ENCODE assay signal across 14 cellular contexts in the genomic region with DNA sequence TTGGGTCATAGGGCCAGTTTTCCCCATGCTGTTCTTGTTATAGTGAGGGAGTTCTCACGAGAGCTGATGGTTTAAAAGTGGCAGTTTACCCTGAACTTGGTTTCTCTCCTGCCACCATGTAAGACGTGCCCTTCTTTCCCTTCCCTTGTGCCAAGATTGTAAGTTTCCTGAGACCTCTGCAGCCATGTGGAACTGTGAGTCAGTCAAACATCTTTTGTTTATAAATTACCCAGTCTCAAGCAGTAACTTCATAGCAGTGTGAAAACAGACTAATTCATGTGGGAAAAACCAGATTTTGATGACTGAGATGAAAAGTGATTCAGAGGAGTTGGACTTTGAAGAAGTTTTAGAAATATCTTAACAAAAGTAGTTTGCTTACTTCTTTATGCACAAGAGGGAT.
A peak's percentile ranks its signal among the peaks of the same experiment; 100 is the strongest.
DNase-seq lines count a peak whose midpoint lies in the region; ATAC-seq and TF ChIP-seq lines count a peak whose summit lies in the region.
"Had no signal": no experiment of that assay in that cellular context is flagged by ENCODE, and none has a peak within 500 bp of the region (broad histone marks: within the 10 kb centered on the region; RNA-seq: fewer than 3 reads in every experiment).

No MANE protein-coding gene starts in this region.

- H3K36me3 Mint-ChIP-seq in activated T-cell treated with anti-CD3 and anti-CD28 coated beads, Interleukin-2, amount 50 U/mL, for 24 hours (ENCODE audit: low read depth): peaks cover 2% of the 10 kb centered on the region
- no peaks in the 10 kb centered on the region for H3K36me3 Mint-ChIP-seq in stimulated activated memory B cell treated with anti-CD40 and anti-IgM and Interleukin-4, amounts not matched to agents 10 μg/mL and 1 μg/mL and 100 μg/mL, for 72 hours
- H3K36me3 Mint-ChIP-seq: activated naive CD4-positive, alpha-beta T cell treated with anti-CD3 and anti-CD28 coated beads, Interleukin-2, amount 10 ng/mL, durations not matched to agents 7 days and 5 days had no signal

- no peak for DNase-seq in activated T-cell treated with anti-CD3 and anti-CD28 coated beads, Interleukin-2, amount 50 U/mL, for 24 hours
- DNase-seq in activated T-cell treated with anti-CD3 and anti-CD28 coated beads for 4 hours: no peak
- no peak for DNase-seq in colonic mucosa
- DNase-seq in kidney tubule cell (ENCODE audit: low spot score): peak; percentile 80
- DNase-seq in thoracic aorta (ENCODE audit: low spot score): no peak
- DNase-seq in SJCRH30: no peak
- DNase-seq: activated CD4-positive, alpha-beta T cell treated with anti-CD3 and anti-CD28 coated beads, Interleukin-2, amount 10 ng/mL, durations not matched to agents 7 days and 5 days; activated naive CD4-positive, alpha-beta T cell treated with anti-CD3 and anti-CD28 coated beads, Interleukin-2, amount 10 ng/mL, durations not matched to agents 7 days and 5 days; DMS 273 treated with DMSO at 0.1 percent for 48 hours; KG1; NCI-H2081 had no signal

- H3K4me1 ChIP-seq in colonic mucosa (no peaks in the 10 kb centered on the region), thoracic aorta (ENCODE audit: control insufficient read depth in 1 of 2, low read depth in 2 of 2) (peaks cover 54 to 96% of the 10 kb centered on the region in 2 donors), SJCRH30 (peaks cover 7% of the 10 kb centered on the region)

- H3K36me3 ChIP-seq in colonic mucosa (no peaks in the 10 kb centered on the region), thoracic aorta (no peaks in the 10 kb centered on the region), SJCRH30 (no peaks in the 10 kb centered on the region)

- H3K4me3 Mint-ChIP-seq in activated T-cell treated with anti-CD3 and anti-CD28 coated beads, Interleukin-2, amount 50 U/mL, for 24 hours: no peak overlapping the region
- no peak overlapping the region for H3K4me3 Mint-ChIP-seq in stimulated activated memory B cell treated with anti-CD40 and anti-IgM and Interleukin-4, amounts not matched to agents 10 μg/mL and 1 μg/mL and 100 μg/mL, for 72 hours
- H3K4me3 Mint-ChIP-seq: activated CD4-positive, alpha-beta T cell treated with anti-CD3 and anti-CD28 coated beads, Interleukin-2, amount 10 ng/mL, durations not matched to agents 7 days and 5 days; activated naive CD4-positive, alpha-beta T cell treated with anti-CD3 and anti-CD28 coated beads, Interleukin-2, amount 10 ng/mL, durations not matched to agents 7 days and 5 days; neural crest cell had no signal

- no peaks in the 10 kb centered on the region for H3K9me3 ChIP-seq in colonic mucosa
- H3K9me3 ChIP-seq in thoracic aorta: no peaks in the 10 kb centered on the region
- no peaks in the 10 kb centered on the region for H3K9me3 ChIP-seq in SJCRH30 (replicated peaks)

- no peaks in the 10 kb centered on the region for H3K27me3 Mint-ChIP-seq in activated T-cell treated with anti-CD3 and anti-CD28 coated beads, Interleukin-2, amount 50 U/mL, for 24 hours
- peaks cover 10% of the 10 kb centered on the region for H3K27me3 Mint-ChIP-seq in stimulated activated memory B cell treated with anti-CD40 and anti-IgM and Interleukin-4, amounts not matched to agents 10 μg/mL and 1 μg/mL and 100 μg/mL, for 72 hours
- H3K27me3 Mint-ChIP-seq: activated naive CD4-positive, alpha-beta T cell treated with anti-CD3 and anti-CD28 coated beads, Interleukin-2, amount 10 ng/mL, durations not matched to agents 7 days and 5 days had no signal

- no peak overlapping the region for H3K4me3 ChIP-seq in colonic mucosa
- no peak overlapping the region for H3K4me3 ChIP-seq in thoracic aorta
- H3K4me3 ChIP-seq in SJCRH30: no peak overlapping the region

- H3K27ac ChIP-seq in colonic mucosa: peak overlapping the region; percentile 15
- peak overlapping the region; percentile 90 to 91 for H3K27ac ChIP-seq in thoracic aorta
- no peak overlapping the region for H3K27ac ChIP-seq in SJCRH30

- ATAC-seq in thoracic aorta (ENCODE audit: insufficient number of reproducible peaks, low FRiP score, low read depth): no peak
- no peak for ATAC-seq in HG03457 (IDR thresholded peaks at IDR 0.05; ENCODE audit: unreplicated experiment)
- ATAC-seq in stimulated activated memory B cell treated with anti-CD40 and anti-IgM and Interleukin-4, amounts not matched to agents 10 μg/mL and 1 μg/mL and 100 μg/mL, for 72 hours: no peak

- TF ChIP-seq CTCF in colonic mucosa (IDR thresholded peaks at IDR 0.05): no peak
- TF ChIP-seq CTCF in thoracic aorta (IDR thresholded peaks at IDR 0.05): no peak

- H3K9ac ChIP-seq in colonic mucosa (ENCODE audit: low read depth in 2 of 2, low read length in 2 of 2): no peak overlapping the region

- H3K27ac Mint-ChIP-seq in activated T-cell treated with anti-CD3 and anti-CD28 coated beads, Interleukin-2, amount 50 U/mL, for 24 hours: peak overlapping the region; percentile 9
- H3K27ac Mint-ChIP-seq in stimulated activated memory B cell treated with anti-CD40 and anti-IgM and Interleukin-4, amounts not matched to agents 10 μg/mL and 1 μg/mL and 100 μg/mL, for 72 hours: no peak overlapping the region
- H3K27ac Mint-ChIP-seq: activated CD4-positive, alpha-beta T cell treated with anti-CD3 and anti-CD28 coated beads, Interleukin-2, amount 10 ng/mL, durations not matched to agents 7 days and 5 days; activated naive CD4-positive, alpha-beta T cell treated with anti-CD3 and anti-CD28 coated beads, Interleukin-2, amount 10 ng/mL, durations not matched to agents 7 days and 5 days had no signal

- peaks cover 27% of the 10 kb centered on the region for H3K4me1 Mint-ChIP-seq in activated T-cell treated with anti-CD3 and anti-CD28 coated beads, Interleukin-2, amount 50 U/mL, for 24 hours (ENCODE audit: low read depth)
- peaks cover 7% of the 10 kb centered on the region for H3K4me1 Mint-ChIP-seq in stimulated activated memory B cell treated with anti-CD40 and anti-IgM and Interleukin-4, amounts not matched to agents 10 μg/mL and 1 μg/mL and 100 μg/mL, for 72 hours
- H3K4me1 Mint-ChIP-seq: activated naive CD4-positive, alpha-beta T cell treated with anti-CD3 and anti-CD28 coated beads, Interleukin-2, amount 10 ng/mL, durations not matched to agents 7 days and 5 days had no signal

- H3K27me3 ChIP-seq in colonic mucosa (no peaks in the 10 kb centered on the region), thoracic aorta (replicated peaks; ENCODE audit: insufficient read depth) (no peaks in the 10 kb centered on the region), SJCRH30 (no peaks in the 10 kb centered on the region)

- no peaks in the 10 kb centered on the region for H3K9me3 Mint-ChIP-seq in activated T-cell treated with anti-CD3 and anti-CD28 coated beads, Interleukin-2, amount 50 U/mL, for 24 hours
- H3K9me3 Mint-ChIP-seq in stimulated activated memory B cell treated with anti-CD40 and anti-IgM and Interleukin-4, amounts not matched to agents 10 μg/mL and 1 μg/mL and 100 μg/mL, for 72 hours: peaks cover 4% of the 10 kb centered on the region
- H3K9me3 Mint-ChIP-seq: activated CD4-positive, alpha-beta T cell treated with anti-CD3 and anti-CD28 coated beads, Interleukin-2, amount 10 ng/mL, durations not matched to agents 7 days and 5 days; activated naive CD4-positive, alpha-beta T cell treated with anti-CD3 and anti-CD28 coated beads, Interleukin-2, amount 10 ng/mL, durations not matched to agents 7 days and 5 days; neural crest cell had no signal

- intact Hi-C loops in colonic mucosa (cut with DNase I): no loop called here
